Comparison of ENCODE assay signal across 8 cellular contexts in genomic region chr2:231800493-231801091, GRCh38. TPM values are rescaled to one million over a fixed set of nuclear protein-coding genes. Genes with fewer than 3 reads are reported as not detected.
A peak's percentile ranks its signal among the peaks of the same experiment; 100 is the strongest.
DNase-seq lines count a peak whose midpoint lies in the region; ATAC-seq and TF ChIP-seq lines count a peak whose summit lies in the region.

No MANE protein-coding gene starts in this region.

- H3K36me3 ChIP-seq in NT2/D1 (ENCODE audit: insufficient read depth, insufficient read length, low read length), result peaks cover 74% of the 10 kb centered on the region
- H3K36me3 ChIP-seq in thoracic aorta, result peaks cover 43% of the 10 kb centered on the region

- H3K27ac ChIP-seq in thoracic aorta, result no peak overlapping the region

- H3K4me3 ChIP-seq in NT2/D1 (ENCODE audit: insufficient read length, low read depth) (no peak overlapping the region), thoracic aorta (no peak overlapping the region)

- H3K27me3 ChIP-seq in NT2/D1 (ENCODE audit: insufficient read depth, insufficient read length), result no peaks in the 10 kb centered on the region
- H3K27me3 ChIP-seq in thoracic aorta (replicated peaks; ENCODE audit: insufficient read depth), result no peaks in the 10 kb centered on the region

- H3K4me1 ChIP-seq in NT2/D1 (ENCODE audit: insufficient read depth, insufficient read length) (peaks cover 2% of the 10 kb centered on the region), thoracic aorta (ENCODE audit: control insufficient read depth in 1 of 2, low read depth in 2 of 2) (no peaks in the 10 kb centered on the region)

- ATAC-seq in thoracic aorta (ENCODE audit: insufficient number of reproducible peaks, low FRiP score, low read depth), result no peak
- ATAC-seq in GM19395 (IDR thresholded peaks at IDR 0.05; ENCODE audit: unreplicated experiment), result no peak
- no peak for ATAC-seq in HG03196 (IDR thresholded peaks at IDR 0.05; ENCODE audit: unreplicated experiment)

- DNase-seq in activated gamma-delta T cell treated with Interleukin-2 at 50 U/mL for 16 hours (peak; percentile 17), activated gamma-delta T cell (lab: John Stamatoyannopoulos, UW) (no peak), NT2/D1 (ENCODE audit: low read depth, low spot score) (peak; percentile 43), amniotic stem cell (lab: John Stamatoyannopoulos, UW) (peak; percentile 16), kidney tubule cell (ENCODE audit: low spot score) (peak; percentile 49), thoracic aorta (ENCODE audit: low spot score) (no peak)

- no peaks in the 10 kb centered on the region for H3K9me3 ChIP-seq in NT2/D1 (ENCODE audit: insufficient read depth, low read length)
- H3K9me3 ChIP-seq in thoracic aorta, result no peaks in the 10 kb centered on the region

- H3K9ac ChIP-seq in NT2/D1 (ENCODE audit: insufficient read length, low read depth), result no peak overlapping the region

- TF ChIP-seq CTCF in thoracic aorta (IDR thresholded peaks at IDR 0.05), result peak; percentile 36

RNA-seq across cellular contexts. Expression of gene COPS7B, which starts 14.3 kb away (rescaled TPM):
- 10 to 100 TPM; 25.5 to 25.7 TPM for total RNA-seq in thoracic aorta

RNA-seq across cellular contexts. Expression of gene PDE6D, which starts 19.5 kb away (rescaled TPM):
- 10 to 100 TPM; 24.9 to 30.2 TPM for total RNA-seq in thoracic aorta

Comparison
In these comparisons a context has a peak if more than half of its experiments do, and no peak if none do; other contexts are left out.
1. DNase-seq: peak in activated gamma-delta T cell treated with Interleukin-2 at 50 U/mL for 16 hours (single experiment), NT2/D1 (single experiment), amniotic stem cell (single experiment) and kidney tubule cell (single experiment); none in activated gamma-delta T cell (single experiment) and thoracic aorta (single experiment).